ENCODE assay signal across 26 cellular contexts in the genomic region with DNA sequence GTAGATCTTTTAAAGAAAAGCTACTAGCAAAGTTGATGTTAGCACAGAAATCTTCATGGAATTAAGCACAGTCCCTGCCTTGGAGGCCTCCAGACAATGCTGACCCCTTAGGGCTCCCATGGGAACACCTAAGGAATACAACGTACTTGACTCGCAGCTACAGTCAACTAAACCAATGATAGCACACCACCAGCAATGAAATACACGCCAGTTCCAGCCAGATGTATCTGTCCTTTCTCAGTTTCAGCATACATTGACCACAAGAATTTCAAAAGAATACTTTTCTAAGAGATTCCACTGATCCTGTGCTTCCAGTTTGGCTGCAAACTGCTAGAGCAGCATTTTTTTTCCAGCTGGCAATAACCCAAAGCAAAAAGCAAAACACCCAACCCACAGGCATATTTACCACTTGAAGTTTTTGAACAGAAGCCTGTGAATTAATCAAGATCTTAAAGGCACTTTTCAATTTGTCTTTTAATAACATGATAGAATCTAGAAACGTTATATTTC. TPM values are rescaled to one million over a fixed set of nuclear protein-coding genes. Genes with fewer than 3 reads are reported as not detected.
DNase-seq lines count a peak whose midpoint lies in the region; ATAC-seq and TF ChIP-seq lines count a peak whose summit lies in the region.
"Had no signal": no experiment of that assay in that cellular context is flagged by ENCODE, and none has a peak within 500 bp of the region (broad histone marks: within the 10 kb centered on the region; RNA-seq: fewer than 3 reads in every experiment).

No MANE protein-coding gene starts in this region.

- no peaks in the 10 kb centered on the region for H3K36me3 ChIP-seq in testis (ENCODE audit: low read depth, missing control alignments)

- DNase-seq in NCI-H69 (lab: John Stamatoyannopoulos, UW) = peak; percentile 2
- peak; percentile 1 for DNase-seq in choroid plexus epithelial cell (ENCODE audit: low read depth)
- DNase-seq in nephron progenitor cell = no peak
- DNase-seq in testis = peak; percentile 18
- no peak for DNase-seq in activated T-cell treated with anti-CD3 and anti-CD28 coated beads, Interleukin-2, amount 50 U/mL, for 4 hours
- DNase-seq in activated T-cell treated with anti-CD3 and anti-CD28 coated beads, Interleukin-2, amount 50 U/mL, for 72 hours = no peak
- DNase-seq in foreskin fibroblast = no peak
- no peak for DNase-seq in endothelial cell (ENCODE audit: low spot score)
- DNase-seq: Caco-2; CD4-positive, alpha-beta memory T cell; DMS 273 treated with DMSO at 0.1 percent for 48 hours; DMS79 treated with DMSO at 0.1 percent for 48 hours; Karpas-422; NCI-H1417; NCI-H1694 treated with DMSO at 0.1 percent for 48 hours; NCI-H2081 treated with DMSO at 0.1 percent for 48 hours; Right ventricle myocardium superior had no signal

- ATAC-seq in activated T-cell treated with anti-CD3 and anti-CD28 coated beads, Interleukin-2, amount 50 U/mL, for 4 hours = no peak
- ATAC-seq in activated T-cell treated with anti-CD3 and anti-CD28 coated beads, Interleukin-2, amount 50 U/mL, for 72 hours (replicated peaks in 1 of 2) = no peak
- ATAC-seq: GM12878, HCT116 had no signal

- WGBS in testis, 2 donors = 40 to 49% methylated on average over 4 of the region's 4 CpGs

- no peaks in the 10 kb centered on the region for H3K9me3 ChIP-seq in testis
- H3K9me3 ChIP-seq: Caco-2 had no signal

- H3K9me3 Mint-ChIP-seq in nephron progenitor cell = peaks cover 22% of the 10 kb centered on the region
- peaks cover 15% of the 10 kb centered on the region for H3K9me3 Mint-ChIP-seq in activated T-cell treated with anti-CD3 and anti-CD28 coated beads, Interleukin-2, amount 50 U/mL, for 4 hours
- peaks cover 9 to 11% of the 10 kb centered on the region in 2 donors for H3K9me3 Mint-ChIP-seq in activated T-cell treated with anti-CD3 and anti-CD28 coated beads, Interleukin-2, amount 50 U/mL, for 72 hours
- H3K9me3 Mint-ChIP-seq in endothelial cell (ENCODE audit: unreplicated experiment) = peaks cover 4% of the 10 kb centered on the region

- no peak overlapping the region for H3K27ac ChIP-seq in testis

- peaks cover 22% of the 10 kb centered on the region for H3K36me3 Mint-ChIP-seq in nephron progenitor cell (ENCODE audit: low read depth)
- no peaks in the 10 kb centered on the region for H3K36me3 Mint-ChIP-seq in activated T-cell treated with anti-CD3 and anti-CD28 coated beads, Interleukin-2, amount 50 U/mL, for 4 hours (ENCODE audit: insufficient read depth)
- H3K36me3 Mint-ChIP-seq in activated T-cell treated with anti-CD3 and anti-CD28 coated beads, Interleukin-2, amount 50 U/mL, for 72 hours (ENCODE audit: insufficient read depth in 2 of 2) = peaks cover 0 to 4% of the 10 kb centered on the region in 2 donors
- no peaks in the 10 kb centered on the region for H3K36me3 Mint-ChIP-seq in endothelial cell (ENCODE audit: low read depth, unreplicated experiment)
- H3K36me3 Mint-ChIP-seq: CD4-positive, alpha-beta memory T cell; IgD-negative memory B cell had no signal

- TF ChIP-seq POLR2A in testis (IDR thresholded peaks at IDR 0.05) = no peak

- TF ChIP-seq CTCF in choroid plexus epithelial cell (conservative IDR thresholded peaks at IDR 0.05; ENCODE audit: low read depth, low read length) = no peak
- no peak for TF ChIP-seq CTCF in nephron progenitor cell (IDR thresholded peaks at IDR 0.05)
- no peak for TF ChIP-seq CTCF in testis (IDR thresholded peaks at IDR 0.05)
- TF ChIP-seq CTCF in foreskin fibroblast (IDR thresholded peaks at IDR 0.05; ENCODE audit: low read depth, low read length) = no peak
- TF ChIP-seq CTCF in endothelial cell (IDR thresholded peaks at IDR 0.05; ENCODE audit: unreplicated experiment) = no peak

- no peak overlapping the region for H3K4me3 ChIP-seq in choroid plexus epithelial cell (ENCODE audit: low read depth, low read length)
- no peak overlapping the region for H3K4me3 ChIP-seq in testis
- H3K4me3 ChIP-seq in foreskin fibroblast (ENCODE audit: low read depth in 1 of 2, low read length in 2 of 2) = no peak overlapping the region
- H3K4me3 ChIP-seq: GM12878 had no signal

- H3K27me3 ChIP-seq in testis = no peaks in the 10 kb centered on the region

- no peak overlapping the region for H3K4me3 Mint-ChIP-seq in nephron progenitor cell
- no peak overlapping the region for H3K4me3 Mint-ChIP-seq in activated T-cell treated with anti-CD3 and anti-CD28 coated beads, Interleukin-2, amount 50 U/mL, for 4 hours
- no peak overlapping the region for H3K4me3 Mint-ChIP-seq in activated T-cell treated with anti-CD3 and anti-CD28 coated beads, Interleukin-2, amount 50 U/mL, for 72 hours
- no peak overlapping the region for H3K4me3 Mint-ChIP-seq in endothelial cell (ENCODE audit: unreplicated experiment)
- H3K4me3 Mint-ChIP-seq: CD4-positive, alpha-beta memory T cell; IgD-negative memory B cell had no signal

- H3K27me3 Mint-ChIP-seq in nephron progenitor cell (ENCODE audit: low read depth, poor library complexity) (peaks cover 7% of the 10 kb centered on the region), endothelial cell (ENCODE audit: unreplicated experiment) (peaks cover 3% of the 10 kb centered on the region)
- H3K27me3 Mint-ChIP-seq in activated T-cell treated with anti-CD3 and anti-CD28 coated beads, Interleukin-2, amount 50 U/mL, for 4 hours (ENCODE audit: low read depth) = peaks cover 10% of the 10 kb centered on the region
- peaks cover 21% of the 10 kb centered on the region for H3K27me3 Mint-ChIP-seq in activated T-cell treated with anti-CD3 and anti-CD28 coated beads, Interleukin-2, amount 50 U/mL, for 72 hours (ENCODE audit: low read depth)
- H3K27me3 Mint-ChIP-seq: IgD-negative memory B cell had no signal

- intact Hi-C loops in testis (cut with DNase I; ENCODE audit: low total_unique reads) = no loop called here

- peaks cover 15% of the 10 kb centered on the region for H3K4me1 Mint-ChIP-seq in nephron progenitor cell
- H3K4me1 Mint-ChIP-seq in activated T-cell treated with anti-CD3 and anti-CD28 coated beads, Interleukin-2, amount 50 U/mL, for 4 hours (ENCODE audit: low read depth) = no peaks in the 10 kb centered on the region
- no peaks in the 10 kb centered on the region for H3K4me1 Mint-ChIP-seq in activated T-cell treated with anti-CD3 and anti-CD28 coated beads, Interleukin-2, amount 50 U/mL, for 72 hours (ENCODE audit: low read depth)
- no peaks in the 10 kb centered on the region for H3K4me1 Mint-ChIP-seq in endothelial cell (ENCODE audit: unreplicated experiment)
- H3K4me1 Mint-ChIP-seq: CD4-positive, alpha-beta memory T cell had no signal

- H3K27ac Mint-ChIP-seq in nephron progenitor cell (peak overlapping the region; percentile 71), endothelial cell (ENCODE audit: unreplicated experiment) (no peak overlapping the region)
- H3K27ac Mint-ChIP-seq in activated T-cell treated with anti-CD3 and anti-CD28 coated beads, Interleukin-2, amount 50 U/mL, for 72 hours = no peak overlapping the region
- H3K27ac Mint-ChIP-seq: CD4-positive, alpha-beta memory T cell; IgD-negative memory B cell had no signal

- peaks cover 16% of the 10 kb centered on the region for H3K4me1 ChIP-seq in testis
- H3K4me1 ChIP-seq: Caco-2 had no signal

RNA-seq across cellular contexts. Expression of a gene that starts 42.8 kb away (rescaled TPM):
- total RNA-seq in testis (1 to 10 TPM; 1.1 to 2.8 TPM), endothelial cell (ENCODE audit: unreplicated experiment) (not detected)
- not detected for polyA plus RNA-seq in testis (ENCODE audit: insufficient read depth, low read depth, low replicate concordance)
- not detected for total RNA-seq in activated T-cell treated with anti-CD3 and anti-CD28 coated beads, Interleukin-2, amount 50 U/mL, for 4 hours
- total RNA-seq in activated T-cell treated with anti-CD3 and anti-CD28 coated beads, Interleukin-2, amount 50 U/mL, for 72 hours = not detected
- total RNA-seq: Caco-2; CD4-positive, alpha-beta memory T cell; GM12878; H1; M059J; NCI-H460; OCI-LY7; Right ventricle myocardium superior; SK-MEL-5 had no signal
- polyA plus RNA-seq: BJ; CD4-positive, alpha-beta memory T cell; GM12878; H1; IgD-negative memory B cell had no signal

Comparison
In these comparisons a context has a peak if more than half of its experiments do, and no peak if none do; other contexts are left out.
1. DNase-seq: peak in NCI-H69 (single experiment), choroid plexus epithelial cell (single experiment) and testis (single experiment); none in nephron progenitor cell (single experiment), activated T-cell treated with anti-CD3 and anti-CD28 coated beads, Interleukin-2, amount 50 U/mL, for 4 hours (single experiment), activated T-cell treated with anti-CD3 and anti-CD28 coated beads, Interleukin-2, amount 50 U/mL, for 72 hours (0 of 2), foreskin fibroblast (0 of 2) and endothelial cell (single experiment).